ENCODE assay signal across 1 cellular context in genomic region chr6:35677456-35677855, GRCh38.
TF ChIP-seq lines count a peak whose summit lies in the region.

No MANE protein-coding gene starts in this region.

TF ChIP-seq in IMR-90, 13 proteins besides CTCF, POLR2A, EP300 and RAD21:
- TF ChIP-seq SMC3 (IDR thresholded peaks at IDR 0.05; ENCODE audit: low read depth, low read length) (no peak), CEBPB (IDR thresholded peaks at IDR 0.05; ENCODE audit: low read depth, low read length) (no peak), MAFK (IDR thresholded peaks at IDR 0.05; ENCODE audit: low read depth, low read length) (no peak), USF2 (IDR thresholded peaks at IDR 0.05; ENCODE audit: low read depth, low read length) (no peak), CHD1 (IDR thresholded peaks at IDR 0.05; ENCODE audit: low read depth, low read length) (no peak), NFE2L2 (IDR thresholded peaks at IDR 0.05; ENCODE audit: low read depth, low read length) (no peak), FOS (IDR thresholded peaks at IDR 0.05; ENCODE audit: low read depth, low read length) (no peak), RFX5 (IDR thresholded peaks at IDR 0.05; ENCODE audit: low read depth, low read length) (no peak), MXI1 (IDR thresholded peaks at IDR 0.05; ENCODE audit: borderline replicate concordance, low read depth, low read length) (no peak), BHLHE40 (IDR thresholded peaks at IDR 0.05; ENCODE audit: low read depth, low read length) (no peak), RCOR1 (IDR thresholded peaks at IDR 0.05; ENCODE audit: insufficient replicate concordance, low read length) (no peak), ELK1 (IDR thresholded peaks at IDR 0.05; ENCODE audit: borderline replicate concordance, low read depth, low read length) (no peak), MAZ (IDR thresholded peaks at IDR 0.05; ENCODE audit: borderline replicate concordance, low read depth, low read length) (no peak)
TF ChIP-seq in IMR-90: peak in this region for 0.
